ENCODE assay signal across 20 cellular contexts in the genomic region with DNA sequence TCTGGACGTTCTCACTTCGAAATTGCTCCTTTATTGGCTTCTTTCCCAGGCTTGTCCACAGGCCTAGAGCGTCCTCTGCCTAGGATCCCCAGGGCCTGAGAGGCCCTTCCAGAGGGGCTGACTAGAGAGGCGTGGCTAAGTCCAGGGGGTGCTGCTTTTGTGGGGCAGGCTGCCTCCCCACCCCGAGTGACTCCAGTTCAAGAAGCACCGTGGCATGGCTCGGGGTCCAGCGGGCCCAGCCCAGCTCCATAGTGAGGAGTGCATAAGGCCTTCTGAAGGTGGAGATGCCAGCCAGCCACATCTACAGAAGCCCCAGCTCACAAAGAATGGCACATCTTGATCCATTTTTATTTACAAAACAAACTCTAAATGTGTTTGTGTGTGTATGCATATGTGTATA. TPM values are rescaled to one million over a fixed set of nuclear protein-coding genes. Genes with fewer than 3 reads are reported as not detected.
"Had no signal": no experiment of that assay in that cellular context is flagged by ENCODE, and none has a peak within 500 bp of the region (broad histone marks: within the 10 kb centered on the region; RNA-seq: fewer than 3 reads in every experiment).

No MANE protein-coding gene starts in this region.

- H3K27me3 Mint-ChIP-seq: activated CD4-positive, alpha-beta memory T cell treated with anti-CD3 and anti-CD28 coated beads for 36 hours; activated CD8-positive, alpha-beta memory T cell treated with anti-CD3 and anti-CD28 coated beads, Interleukin-2, amount 10 ng/mL, durations not matched to agents 7 days and 5 days had no signal

- H3K9ac ChIP-seq: neural progenitor cell had no signal

- H3K4me3 Mint-ChIP-seq: activated CD4-positive, alpha-beta memory T cell treated with anti-CD3 and anti-CD28 coated beads for 36 hours; activated CD8-positive, alpha-beta memory T cell treated with anti-CD3 and anti-CD28 coated beads, Interleukin-2, amount 10 ng/mL, durations not matched to agents 7 days and 5 days; activated T-helper 1 cell treated with anti-CD3 and anti-CD28 coated beads, Interleukin-12 subunit alpha, Interleukin-12 subunit beta, Interleukin-2, Interleukin-4 antibody, amounts not matched to agents 30 ng/mL and 10 ng/mL and 1 ng/mL, durations not matched to agents 14 hours and 24 hours and 36 hours; brain; neural progenitor cell had no signal

- H3K9me3 ChIP-seq: prostate gland, upper lobe of right lung had no signal

- H3K4me1 ChIP-seq: neural progenitor cell, prostate gland had no signal

- H3K27ac ChIP-seq: foreskin keratinocyte, neural progenitor cell, prostate gland, upper lobe of right lung had no signal

- ATAC-seq: activated CD8-positive, alpha-beta memory T cell treated with anti-CD3 and anti-CD28 coated beads, Interleukin-2, amount 10 ng/mL, durations not matched to agents 7 days and 5 days; activated naive CD4-positive, alpha-beta T cell treated with anti-CD3 and anti-CD28 coated beads, Interleukin-2, amount 50 U/mL, for 72 hours; foreskin keratinocyte; left lobe of liver; stimulated activated naive CD8-positive, alpha-beta T cell treated with anti-CD3 and anti-CD28 coated beads, Interleukin-15, Interleukin-2, amounts not matched to agents 100 U/mL and 50 U/mL, for 24 hours; upper lobe of right lung had no signal

- H3K4me2 ChIP-seq: neural progenitor cell had no signal

- H3K27ac Mint-ChIP-seq: activated CD4-positive, alpha-beta memory T cell treated with anti-CD3 and anti-CD28 coated beads for 36 hours; activated CD8-positive, alpha-beta memory T cell treated with anti-CD3 and anti-CD28 coated beads, Interleukin-2, amount 10 ng/mL, durations not matched to agents 7 days and 5 days; activated T-helper 1 cell treated with anti-CD3 and anti-CD28 coated beads, Interleukin-12 subunit alpha, Interleukin-12 subunit beta, Interleukin-2, Interleukin-4 antibody, amounts not matched to agents 30 ng/mL and 10 ng/mL and 1 ng/mL, durations not matched to agents 14 hours and 24 hours and 36 hours; neural progenitor cell had no signal

- H3K4me3 ChIP-seq: lung, neural progenitor cell, prostate gland, upper lobe of right lung had no signal

- H2AFZ ChIP-seq: neural progenitor cell had no signal

- H3K9me3 Mint-ChIP-seq: activated CD4-positive, alpha-beta memory T cell treated with anti-CD3 and anti-CD28 coated beads for 36 hours; activated naive CD4-positive, alpha-beta T cell treated with anti-CD3 and anti-CD28 coated beads, Interleukin-2, amount 50 U/mL, for 72 hours; activated T-helper 1 cell treated with anti-CD3 and anti-CD28 coated beads, Interleukin-12 subunit alpha, Interleukin-12 subunit beta, Interleukin-2, Interleukin-4 antibody, amounts not matched to agents 30 ng/mL and 10 ng/mL and 1 ng/mL, durations not matched to agents 14 hours and 24 hours and 36 hours; neural progenitor cell had no signal

- H3K36me3 ChIP-seq: neural progenitor cell, prostate gland, upper lobe of right lung had no signal

- H3K36me3 Mint-ChIP-seq: activated CD4-positive, alpha-beta memory T cell treated with anti-CD3 and anti-CD28 coated beads for 36 hours; activated CD8-positive, alpha-beta memory T cell treated with anti-CD3 and anti-CD28 coated beads, Interleukin-2, amount 10 ng/mL, durations not matched to agents 7 days and 5 days; activated naive CD4-positive, alpha-beta T cell treated with anti-CD3 and anti-CD28 coated beads, Interleukin-2, amount 50 U/mL, for 72 hours; brain; neural progenitor cell had no signal

- H3K27me3 ChIP-seq: foreskin keratinocyte, neural progenitor cell, upper lobe of right lung had no signal

- DNase-seq: activated CD4-positive, alpha-beta memory T cell treated with anti-CD3 and anti-CD28 coated beads for 36 hours; activated CD4-positive, alpha-beta T cell treated with anti-CD3 and anti-CD28 coated beads for 48 hours; activated CD8-positive, alpha-beta memory T cell treated with anti-CD3 and anti-CD28 coated beads, Interleukin-2, amount 10 ng/mL, durations not matched to agents 7 days and 5 days; activated T-cell treated with anti-CD3 and anti-CD28 coated beads for 4 hours; central memory CD4-positive, alpha-beta T cell; dermis blood vessel endothelial cell; effector memory CD4-positive, alpha-beta T cell; foreskin keratinocyte; stimulated activated CD4-positive, alpha-beta T cell treated with anti-CD3 and anti-CD28 coated beads, Interleukin-2, amount 100 ng/mL, for 48 hours; stimulated activated CD8-positive, alpha-beta memory T cell treated with anti-CD3 and anti-CD28 coated beads, Interleukin-4, amount 100 ng/mL, for 48 hours; stimulated activated naive CD8-positive, alpha-beta T cell treated with anti-CD3 and anti-CD28 coated beads, Interleukin-15, Interleukin-2, amounts not matched to agents 100 U/mL and 50 U/mL, for 24 hours; upper lobe of right lung had no signal

RNA-seq across cellular contexts. Expression of gene POMC, which starts 44.8 kb away (rescaled TPM):
- total RNA-seq: osteocyte had no signal
